Comparison of ENCODE assay signal across 30 cellular contexts in the genomic region with DNA sequence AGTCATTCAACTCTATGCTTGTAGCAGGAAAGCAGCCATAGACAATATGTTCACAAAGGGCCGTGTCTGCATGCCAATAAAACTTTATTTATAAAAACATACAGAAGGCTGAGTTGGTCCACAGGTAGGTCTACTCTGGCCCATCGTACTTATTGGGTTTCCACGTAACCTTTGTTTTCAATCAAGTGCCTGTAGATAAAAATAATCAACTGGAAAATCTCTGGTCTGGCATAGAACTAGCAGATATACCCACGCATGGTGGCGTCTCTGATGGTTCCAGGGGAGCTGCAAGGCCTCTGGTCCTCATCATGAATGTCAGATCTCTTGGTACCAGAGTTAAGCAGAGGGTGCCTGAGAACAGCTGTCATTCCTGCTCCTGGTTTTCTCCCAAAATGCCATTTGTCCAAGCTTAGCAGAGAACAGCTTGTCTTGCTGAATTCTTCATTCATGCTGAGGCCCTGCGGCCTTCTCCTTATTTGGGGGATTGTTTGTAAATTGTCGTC. TPM values are rescaled to one million over a fixed set of nuclear protein-coding genes. Genes with fewer than 3 reads are reported as not detected.
"Had no signal": no experiment of that assay in that cellular context is flagged by ENCODE, and none has a peak within 500 bp of the region (broad histone marks: within the 10 kb centered on the region; RNA-seq: fewer than 3 reads in every experiment).

No MANE protein-coding gene starts in this region.

- H3K4me3 ChIP-seq: dorsolateral prefrontal cortex, esophagus muscularis mucosa, gastrocnemius medialis, left ventricle myocardium inferior, lower lobe of right lung, ovary, right atrium auricular region, spleen, tibial artery, upper lobe of left lung, uterus had no signal

- H3K36me3 Mint-ChIP-seq: immature natural killer cell; memory B cell; mesothelial cell of epicardium; natural killer cell; stimulated activated memory B cell treated with anti-CD40 and anti-IgM and Interleukin-4, amounts not matched to agents 10 μg/mL and 1 μg/mL and 100 μg/mL, for 72 hours had no signal

- FAIRE-seq: endometrium, kidney had no signal

- H3K4me1 Mint-ChIP-seq: immature natural killer cell; memory B cell; mesothelial cell of epicardium; natural killer cell; neural crest cell; stimulated activated memory B cell treated with anti-CD40 and anti-IgM and Interleukin-4, amounts not matched to agents 10 μg/mL and 1 μg/mL and 100 μg/mL, for 72 hours had no signal

- H3K36me3 ChIP-seq: esophagus muscularis mucosa, gastrocnemius medialis, left ventricle myocardium inferior, lower lobe of right lung, ovary, right atrium auricular region, spleen, tibial artery, upper lobe of left lung, uterus had no signal

- H3K27ac Mint-ChIP-seq: immature natural killer cell; memory B cell; mesothelial cell of epicardium; natural killer cell; stimulated activated memory B cell treated with anti-CD40 and anti-IgM and Interleukin-4, amounts not matched to agents 10 μg/mL and 1 μg/mL and 100 μg/mL, for 72 hours; stimulated activated naive CD8-positive, alpha-beta T cell treated with anti-CD3 and anti-CD28 coated beads, Interleukin-15, Interleukin-2, amounts not matched to agents 100 ng/mL and 50 ng/mL, for 24 hours had no signal

- ATAC-seq: gastrocnemius medialis; left cardiac atrium; lower lobe of right lung; natural killer cell; stimulated activated memory B cell treated with anti-CD40 and anti-IgM and Interleukin-4, amounts not matched to agents 10 μg/mL and 1 μg/mL and 100 μg/mL, for 72 hours had no signal

- H3K9me3 ChIP-seq: esophagus muscularis mucosa, gastrocnemius medialis, left ventricle myocardium inferior, lower lobe of right lung, ovary, right atrium auricular region, spleen, tibial artery, upper lobe of left lung, uterus had no signal

- DNase-seq: cortex of kidney; effector CD8-positive, alpha-beta T cell; gastrocnemius medialis; immature natural killer cell; kidney; left cardiac atrium; left ventricle myocardium inferior; lower lobe of right lung; natural killer cell; ovary; spleen; stimulated activated CD4-positive, alpha-beta T cell treated with anti-CD3 and anti-CD28 coated beads, Interleukin-15, amount 100 ng/mL, for 24 hours; stimulated activated CD4-positive, alpha-beta T cell treated with anti-CD3 and anti-CD28 coated beads, Interleukin-1b, Interleukin-23, amount 100 ng/mL, for 48 hours; stimulated activated CD4-positive, alpha-beta T cell treated with anti-CD3 and anti-CD28 coated beads, Interleukin-4, amount 100 ng/mL, for 24 hours; uterus had no signal

- H3K4me3 Mint-ChIP-seq: immature natural killer cell; memory B cell; mesothelial cell of epicardium; natural killer cell; neural crest cell; stimulated activated memory B cell treated with anti-CD40 and anti-IgM and Interleukin-4, amounts not matched to agents 10 μg/mL and 1 μg/mL and 100 μg/mL, for 72 hours; stimulated activated naive CD8-positive, alpha-beta T cell treated with anti-CD3 and anti-CD28 coated beads, Interleukin-15, Interleukin-2, amounts not matched to agents 100 ng/mL and 50 ng/mL, for 24 hours had no signal

- H3K9me3 Mint-ChIP-seq: immature natural killer cell; memory B cell; mesothelial cell of epicardium; natural killer cell; neural crest cell; stimulated activated memory B cell treated with anti-CD40 and anti-IgM and Interleukin-4, amounts not matched to agents 10 μg/mL and 1 μg/mL and 100 μg/mL, for 72 hours; stimulated activated naive CD8-positive, alpha-beta T cell treated with anti-CD3 and anti-CD28 coated beads, Interleukin-15, Interleukin-2, amounts not matched to agents 100 ng/mL and 50 ng/mL, for 24 hours had no signal

- H3K27me3 ChIP-seq: dorsolateral prefrontal cortex, ovary, right atrium auricular region, upper lobe of left lung, uterus had no signal

- H3K4me1 ChIP-seq: esophagus muscularis mucosa, gastrocnemius medialis, left ventricle myocardium inferior, lower lobe of right lung, right atrium auricular region, spleen, tibial artery, upper lobe of left lung, uterus had no signal

- H3K27ac ChIP-seq: dorsolateral prefrontal cortex, epithelial cell of prostate, esophagus muscularis mucosa, gastrocnemius medialis, left ventricle myocardium inferior, lower lobe of right lung, ovary, right atrium auricular region, spleen, tibial artery, upper lobe of left lung, uterus had no signal

RNA-seq across cellular contexts. Expression of gene JAKMIP1, which starts 31.4 kb away (rescaled TPM):
- total RNA-seq: fibroblast of villous mesenchyme, left ventricle myocardium inferior, mesothelial cell of epicardium, myocyte, skeletal muscle tissue had no signal
